ENCODE assay signal across 11 cellular contexts in the genomic region with DNA sequence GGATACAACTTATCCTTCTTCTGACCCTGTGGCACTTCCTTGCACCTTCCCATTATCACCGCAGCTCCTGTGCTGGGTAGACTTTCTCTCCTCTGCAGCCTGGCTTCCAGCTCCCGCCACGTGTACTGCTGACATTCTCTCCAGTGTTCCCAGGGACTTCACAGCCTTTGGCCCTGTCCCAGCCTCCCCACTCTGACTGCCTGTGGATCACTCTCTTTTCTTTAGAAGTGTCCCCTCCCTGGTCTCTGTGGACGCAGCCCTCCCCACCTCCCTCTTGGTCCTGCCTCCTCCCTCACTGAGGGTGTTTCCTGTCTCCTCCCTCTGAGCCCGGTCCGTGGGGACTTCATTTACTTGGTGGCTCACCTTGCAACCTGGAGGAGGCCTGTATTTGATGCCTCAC. TPM values are rescaled to one million over a fixed set of nuclear protein-coding genes. Genes with fewer than 3 reads are reported as not detected.
DNase-seq lines count a peak whose midpoint lies in the region; ATAC-seq and TF ChIP-seq lines count a peak whose summit lies in the region.
"Had no signal": no experiment of that assay in that cellular context is flagged by ENCODE, and none has a peak within 500 bp of the region (broad histone marks: within the 10 kb centered on the region; RNA-seq: fewer than 3 reads in every experiment).

No MANE protein-coding gene starts in this region.

- peaks cover 3% of the 10 kb centered on the region for H3K36me3 Mint-ChIP-seq in activated naive CD8-positive, alpha-beta T cell treated with anti-CD3 and anti-CD28 coated beads, Interleukin-2, amount 10 ng/mL, durations not matched to agents 7 days and 5 days
- H3K36me3 Mint-ChIP-seq in activated naive CD8-positive, alpha-beta T cell treated with anti-CD3 and anti-CD28 coated beads, Interleukin-2, amount 50 U/mL, for 24 hours (ENCODE audit: low read depth), result peaks cover 1% of the 10 kb centered on the region
- no peaks in the 10 kb centered on the region for H3K36me3 Mint-ChIP-seq in type B pancreatic cell

- no peaks in the 10 kb centered on the region for H3K9me3 ChIP-seq in esophagus squamous epithelium

- H3K27me3 Mint-ChIP-seq in activated naive CD8-positive, alpha-beta T cell treated with anti-CD3 and anti-CD28 coated beads, Interleukin-2, amount 10 ng/mL, durations not matched to agents 7 days and 5 days, result no peaks in the 10 kb centered on the region
- no peaks in the 10 kb centered on the region for H3K27me3 Mint-ChIP-seq in activated naive CD8-positive, alpha-beta T cell treated with anti-CD3 and anti-CD28 coated beads, Interleukin-2, amount 50 U/mL, for 24 hours
- no peaks in the 10 kb centered on the region for H3K27me3 Mint-ChIP-seq in type B pancreatic cell

- peak overlapping the region; percentile 0 for H3K4me3 Mint-ChIP-seq in activated naive CD8-positive, alpha-beta T cell treated with anti-CD3 and anti-CD28 coated beads, Interleukin-2, amount 10 ng/mL, durations not matched to agents 7 days and 5 days
- no peak overlapping the region for H3K4me3 Mint-ChIP-seq in activated naive CD8-positive, alpha-beta T cell treated with anti-CD3 and anti-CD28 coated beads, Interleukin-2, amount 50 U/mL, for 24 hours
- no peak overlapping the region for H3K4me3 Mint-ChIP-seq in type B pancreatic cell

- peak; percentile 45 for ATAC-seq in activated naive CD8-positive, alpha-beta T cell treated with anti-CD3 and anti-CD28 coated beads, Interleukin-2, amount 10 ng/mL, durations not matched to agents 7 days and 5 days (ENCODE audit: low read depth)
- ATAC-seq in activated naive CD8-positive, alpha-beta T cell treated with anti-CD3 and anti-CD28 coated beads, Interleukin-2, amount 50 U/mL, for 24 hours, result no peak

- no peaks in the 10 kb centered on the region for H3K36me3 ChIP-seq in esophagus squamous epithelium

- H3K27me3 ChIP-seq in esophagus squamous epithelium, result no peaks in the 10 kb centered on the region

- peak overlapping the region in 3 of 4 donors; percentile 45 to 83 (median 70) for H3K27ac ChIP-seq in esophagus squamous epithelium

- WGBS in esophagus squamous epithelium, 2 donors, result 35 to 56% methylated on average over 6 of the region's 6 CpGs

- peak overlapping the region; percentile 37 for H3K27ac Mint-ChIP-seq in activated naive CD8-positive, alpha-beta T cell treated with anti-CD3 and anti-CD28 coated beads, Interleukin-2, amount 10 ng/mL, durations not matched to agents 7 days and 5 days
- H3K27ac Mint-ChIP-seq in activated naive CD8-positive, alpha-beta T cell treated with anti-CD3 and anti-CD28 coated beads, Interleukin-2, amount 50 U/mL, for 24 hours, result no peak overlapping the region
- peak overlapping the region; percentile 23 for H3K27ac Mint-ChIP-seq in type B pancreatic cell

- H3K4me3 ChIP-seq in esophagus squamous epithelium, result no peak overlapping the region

- intact Hi-C loops in esophagus squamous epithelium (cut with DNase I), result no loop called here

- TF ChIP-seq POLR2A in esophagus squamous epithelium (IDR thresholded peaks at IDR 0.05), result no peak

- H3K4me1 ChIP-seq in esophagus squamous epithelium, result peaks cover 28 to 73% (median 61%) of the 10 kb centered on the region in 3 donors

- POLR2A ChIA-PET in activated naive CD8-positive, alpha-beta T cell treated with anti-CD3 and anti-CD28 coated beads, Interleukin-2, amount 10 ng/mL, durations not matched to agents 7 days and 5 days (lab: Charles Lee), result no interaction called here

- TF ChIP-seq CTCF in esophagus squamous epithelium (IDR thresholded peaks at IDR 0.05) (no peak), type B pancreatic cell (conservative IDR thresholded peaks at IDR 0.05) (no peak)

- H3K4me1 Mint-ChIP-seq in activated naive CD8-positive, alpha-beta T cell treated with anti-CD3 and anti-CD28 coated beads, Interleukin-2, amount 10 ng/mL, durations not matched to agents 7 days and 5 days, result peaks cover 39% of the 10 kb centered on the region
- H3K4me1 Mint-ChIP-seq in activated naive CD8-positive, alpha-beta T cell treated with anti-CD3 and anti-CD28 coated beads, Interleukin-2, amount 50 U/mL, for 24 hours, result peaks cover 40% of the 10 kb centered on the region
- H3K4me1 Mint-ChIP-seq in type B pancreatic cell (ENCODE audit: unreplicated experiment), result peaks cover 63% of the 10 kb centered on the region

- DNase-seq in activated naive CD8-positive, alpha-beta T cell treated with anti-CD3 and anti-CD28 coated beads, Interleukin-2, amount 10 ng/mL, durations not matched to agents 7 days and 5 days, result no peak
- DNase-seq in activated naive CD8-positive, alpha-beta T cell treated with anti-CD3 and anti-CD28 coated beads, Interleukin-2, amount 50 U/mL, for 24 hours, result no peak
- DNase-seq in esophagus squamous epithelium (lab: John Stamatoyannopoulos, UW) (no peak), midbrain (lab: John Stamatoyannopoulos, UW) (peak; percentile 9), type B pancreatic cell (ENCODE audit: extremely low spot score, unreplicated experiment) (no peak), NCI-H2196 (lab: John Stamatoyannopoulos, UW; ENCODE audit: unreplicated experiment) (no peak), SHP77 (lab: John Stamatoyannopoulos, UW) (no peak)
- no peak for DNase-seq in central memory CD4-positive, alpha-beta T cell
- DNase-seq: NCI-H1417, NCI-H748 treated with DMSO at 0.1 percent for 48 hours, SHP77 treated with DMSO at 0.1 percent for 48 hours had no signal

- no peaks in the 10 kb centered on the region for H3K9me3 Mint-ChIP-seq in activated naive CD8-positive, alpha-beta T cell treated with anti-CD3 and anti-CD28 coated beads, Interleukin-2, amount 10 ng/mL, durations not matched to agents 7 days and 5 days
- no peaks in the 10 kb centered on the region for H3K9me3 Mint-ChIP-seq in activated naive CD8-positive, alpha-beta T cell treated with anti-CD3 and anti-CD28 coated beads, Interleukin-2, amount 50 U/mL, for 24 hours
- H3K9me3 Mint-ChIP-seq in type B pancreatic cell, result no peaks in the 10 kb centered on the region

RNA-seq across cellular contexts. Expression of a gene that starts 17.4 kb away (rescaled TPM):
- 1 to 10 TPM; 7.1 to 7.2 TPM for total RNA-seq in activated naive CD8-positive, alpha-beta T cell treated with anti-CD3 and anti-CD28 coated beads, Interleukin-2, amount 10 ng/mL, durations not matched to agents 7 days and 5 days
- total RNA-seq in esophagus squamous epithelium (10 to 100 TPM in 3 of 4 donors, 1 to 10 TPM in 1; 3.9 to 13.0 (median 12.0) TPM), type B pancreatic cell (ENCODE audit: low replicate concordance) (28.5 and 48.4 TPM in 2 replicates)

RNA-seq across cellular contexts. Expression of a gene that starts 56.6 kb away (rescaled TPM):
- total RNA-seq in activated naive CD8-positive, alpha-beta T cell treated with anti-CD3 and anti-CD28 coated beads, Interleukin-2, amount 10 ng/mL, durations not matched to agents 7 days and 5 days, result under 1 TPM; 0.17 to 0.28 TPM
- total RNA-seq in esophagus squamous epithelium, result under 1 TPM in 3 of 4 donors, not detected in 1; 0.13 to 0.21 (median 0.19) TPM
- total RNA-seq in type B pancreatic cell (ENCODE audit: low replicate concordance), result 0.50 and 12.8 TPM in 2 replicates
